In the genomic region with DNA sequence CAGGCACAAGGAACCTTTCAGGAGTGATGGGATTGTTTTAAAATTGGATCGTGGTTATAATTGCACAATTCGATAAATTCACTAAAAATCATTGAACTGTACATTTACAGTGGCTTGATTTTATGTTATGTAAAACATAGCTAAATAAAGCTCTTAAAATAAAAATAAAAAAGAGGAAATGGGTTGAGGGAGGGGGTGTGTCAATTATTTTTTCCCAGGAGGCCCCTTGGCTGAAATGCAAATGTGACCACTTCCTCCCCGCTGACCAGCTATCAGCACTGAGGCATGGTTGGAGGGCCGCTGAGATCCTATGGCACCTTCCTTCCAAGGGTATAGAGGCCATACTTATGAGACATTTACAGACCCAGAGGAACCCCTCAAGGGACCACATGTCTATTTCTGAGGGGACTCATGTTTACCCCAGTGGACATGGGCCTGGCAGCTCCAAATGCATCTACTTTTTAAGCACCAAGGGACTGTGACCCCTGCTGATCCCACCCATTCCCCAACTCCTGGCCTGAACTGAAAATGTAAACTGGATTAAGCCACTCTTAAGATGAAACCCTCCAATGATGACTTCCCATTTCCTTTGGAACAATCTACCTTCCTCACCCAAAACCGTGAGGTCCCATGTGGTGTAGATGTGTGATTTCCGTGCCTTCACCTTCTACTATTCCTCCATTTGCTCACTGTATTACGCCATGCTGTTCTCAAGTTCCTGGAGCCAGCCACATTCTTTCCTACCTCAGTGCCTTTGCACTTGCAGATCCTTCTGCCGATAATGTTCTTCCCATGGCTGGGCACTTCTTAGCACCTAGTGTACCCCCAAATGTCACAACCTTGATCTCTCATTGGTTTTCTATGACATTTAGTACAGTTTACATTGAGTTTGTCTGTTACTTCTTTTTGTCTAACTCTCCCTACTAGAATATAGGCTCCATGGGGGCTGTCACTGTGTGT, we compare ENCODE assay signal across 13 cellular contexts. TPM values are rescaled to one million over a fixed set of nuclear protein-coding genes. Genes with fewer than 3 reads are reported as not detected.
DNase-seq lines count a peak whose midpoint lies in the region; ATAC-seq, FAIRE-seq and TF ChIP-seq lines count a peak whose summit lies in the region.
"Had no signal": no experiment of that assay in that cellular context is flagged by ENCODE, and none has a peak within 500 bp of the region (broad histone marks: within the 10 kb centered on the region; RNA-seq: fewer than 3 reads in every experiment).

No MANE protein-coding gene starts in this region.

- DNase-seq in GM12891 (ENCODE audit: insufficient read length, low spot score) (no peak), NOMO-1 treated with dmso at 0.1 percent for 144 hours (lab: John Stamatoyannopoulos, UW; ENCODE audit: unreplicated experiment) (peak; percentile 72), esophagus muscularis mucosa (ENCODE audit: extremely low spot score) (peak; percentile 72), occipital lobe (lab: John Stamatoyannopoulos, UW) (no peak), T1000 (lab: John Stamatoyannopoulos, UW) (no peak), RPMI8226 (no peak), DMS114 treated with DMSO at 0.1 percent for 48 hours (lab: John Stamatoyannopoulos, UW; ENCODE audit: unreplicated experiment) (no peak)
- DNase-seq: anterior cingulate cortex, DMS53, stomach had no signal

- no peak overlapping the region for H3K4me3 ChIP-seq in esophagus muscularis mucosa
- H3K4me3 ChIP-seq: stomach had no signal

- intact Hi-C loops in esophagus muscularis mucosa (cut with DNase I), result no loop called here

- H3K9me3 ChIP-seq in esophagus muscularis mucosa, result peaks cover 0 to 15% (median 10%) of the 10 kb centered on the region in 4 donors

- no peak overlapping the region for H3K27ac ChIP-seq in esophagus muscularis mucosa (replicated peaks in 1 of 4)
- H3K27ac ChIP-seq: stomach had no signal

- TF ChIP-seq POLR2A in GM12891 (IDR thresholded peaks at IDR 0.05; ENCODE audit: low read depth, low read length), result peak; percentile 41; the same call in 1 of the 2 replicates
- TF ChIP-seq POLR2A in esophagus muscularis mucosa (IDR thresholded peaks at IDR 0.05; ENCODE audit: low read depth), result no peak

- FAIRE-seq in GM12891 (lab: Jason Lieb, UNC), result peak; percentile 81
- FAIRE-seq: endothelial cell of umbilical vein had no signal

- ATAC-seq in GM21528 (IDR thresholded peaks at IDR 0.05; ENCODE audit: low FRiP score, unreplicated experiment), result peak; percentile 34

- no peaks in the 10 kb centered on the region for H3K36me3 ChIP-seq in esophagus muscularis mucosa
- H3K36me3 ChIP-seq: stomach had no signal

- WGBS in esophagus muscularis mucosa, result 83% methylated on average over 8 of the region's 8 CpGs

- peaks cover 0 to 19% (median 0%) of the 10 kb centered on the region in 4 donors for H3K27me3 ChIP-seq in esophagus muscularis mucosa

- TF ChIP-seq CTCF in esophagus muscularis mucosa (IDR thresholded peaks at IDR 0.05), result no peak

- no peak for TF ChIP-seq EP300 in esophagus muscularis mucosa (IDR thresholded peaks at IDR 0.05)

- H3K4me1 ChIP-seq in esophagus muscularis mucosa, result peaks cover 6 to 22% (median 14%) of the 10 kb centered on the region in 4 donors

TF ChIP-seq in GM12891, 5 proteins besides CTCF, POLR2A, EP300 and RAD21:
- TF ChIP-seq POU2F2 (IDR thresholded peaks at IDR 0.05; ENCODE audit: low read depth, low read length) (peak; percentile 100), TAF1 (IDR thresholded peaks at IDR 0.05; ENCODE audit: low read depth, low read length) (no peak), PAX5 (IDR thresholded peaks at IDR 0.05; ENCODE audit: insufficient read depth, low read length, severe bottlenecking) (no peak), SPI1 (IDR thresholded peaks at IDR 0.05; ENCODE audit: low read depth, low read length) (peak; percentile 95), POLR2AphosphoS5 (IDR thresholded peaks at IDR 0.05; ENCODE audit: low read depth, low read length) (no peak)

RNA-seq across cellular contexts. Expression of a gene that starts 2.8 kb away (rescaled TPM):
- 39.6 TPM for polyA plus RNA-seq in GM12891 (2012; ENCODE audit: low read depth, missing spikeins)
- total RNA-seq in esophagus muscularis mucosa, result under 1 TPM in 3 of 4 donors, not detected in 1; under 0.01 to 0.50 (median 0.17) TPM
- total RNA-seq in occipital lobe, result not detected
- total RNA-seq: endothelial cell of umbilical vein had no signal
- polyA plus RNA-seq: neural cell had no signal

Comparison
In these comparisons a context has a peak if more than half of its experiments do, and no peak if none do; other contexts are left out.
1. DNase-seq: peak in NOMO-1 treated with dmso at 0.1 percent for 144 hours (single experiment) and esophagus muscularis mucosa (single experiment); none in GM12891 (single experiment), occipital lobe (single experiment), T1000 (single experiment), RPMI8226 (single experiment) and DMS114 treated with DMSO at 0.1 percent for 48 hours (single experiment).